13 cellular contexts compared by ENCODE assay signal in the genomic region with DNA sequence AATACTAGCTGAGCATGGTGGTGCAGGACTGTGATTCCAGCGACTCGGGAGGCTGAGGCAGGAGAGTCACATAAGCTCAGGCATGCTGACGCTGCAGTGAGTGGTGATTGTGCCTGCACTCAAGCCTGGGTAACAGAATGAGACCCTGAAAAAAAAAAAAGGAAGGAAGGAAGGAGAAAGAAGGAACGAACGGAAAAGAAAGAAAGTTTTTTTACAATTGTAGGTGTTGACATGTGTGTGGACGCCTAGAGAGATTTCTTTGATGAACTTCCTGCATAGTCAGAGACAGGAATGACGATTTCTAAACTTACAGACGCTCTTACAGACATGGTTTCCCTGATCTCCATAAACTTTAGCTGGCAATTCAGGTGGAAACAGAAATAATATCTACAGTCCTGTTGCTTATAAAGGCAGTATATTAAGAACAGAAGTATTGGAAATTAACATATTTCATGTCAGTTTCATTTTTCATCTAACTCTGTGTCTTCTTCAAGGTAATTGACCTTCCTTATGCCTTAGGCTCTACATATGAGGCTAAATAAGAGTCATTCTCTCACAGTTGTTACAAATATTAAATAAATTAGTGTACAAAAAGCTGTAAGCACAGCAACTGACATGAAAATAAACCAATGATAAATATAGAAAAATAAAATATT. TPM values are rescaled to one million over a fixed set of nuclear protein-coding genes. Genes with fewer than 3 reads are reported as not detected.
A peak's percentile ranks its signal among the peaks of the same experiment; 100 is the strongest.
DNase-seq lines count a peak whose midpoint lies in the region; ATAC-seq lines count a peak whose summit lies in the region.
"Had no signal": no experiment of that assay in that cellular context is flagged by ENCODE, and none has a peak within 500 bp of the region (broad histone marks: within the 10 kb centered on the region; RNA-seq: fewer than 3 reads in every experiment).

No MANE protein-coding gene starts in this region.

- peaks cover 52% of the 10 kb centered on the region for H3K36me3 Mint-ChIP-seq in activated CD8-positive, alpha-beta memory T cell treated with anti-CD3 and anti-CD28 coated beads, Interleukin-2, amount 10 ng/mL, durations not matched to agents 7 days and 5 days
- peaks cover 47% of the 10 kb centered on the region for H3K36me3 Mint-ChIP-seq in activated naive CD8-positive, alpha-beta T cell treated with anti-CD3 and anti-CD28 coated beads, Interleukin-2, amount 50 U/mL, for 24 hours (ENCODE audit: low read depth)
- H3K36me3 Mint-ChIP-seq in stimulated activated effector memory CD8-positive, alpha-beta T cell treated with anti-CD3 and anti-CD28 coated beads, Interleukin-12 subunit alpha, Interleukin-12 subunit beta, amount 100 ng/mL, for 72 hours, result peaks cover 76% of the 10 kb centered on the region

- H3K9me3 Mint-ChIP-seq in activated CD8-positive, alpha-beta memory T cell treated with anti-CD3 and anti-CD28 coated beads, Interleukin-2, amount 10 ng/mL, durations not matched to agents 7 days and 5 days (ENCODE audit: low read depth), result peaks cover 5% of the 10 kb centered on the region
- peaks cover 10% of the 10 kb centered on the region for H3K9me3 Mint-ChIP-seq in activated naive CD8-positive, alpha-beta T cell treated with anti-CD3 and anti-CD28 coated beads, Interleukin-2, amount 50 U/mL, for 24 hours
- H3K9me3 Mint-ChIP-seq in stimulated activated effector memory CD8-positive, alpha-beta T cell treated with anti-CD3 and anti-CD28 coated beads, Interleukin-12 subunit alpha, Interleukin-12 subunit beta, amount 100 ng/mL, for 72 hours, result peaks cover 3% of the 10 kb centered on the region

- H3K27ac Mint-ChIP-seq in activated CD8-positive, alpha-beta memory T cell treated with anti-CD3 and anti-CD28 coated beads, Interleukin-2, amount 10 ng/mL, durations not matched to agents 7 days and 5 days, result peak overlapping the region; percentile 96
- peak overlapping the region; percentile 95 for H3K27ac Mint-ChIP-seq in activated naive CD8-positive, alpha-beta T cell treated with anti-CD3 and anti-CD28 coated beads, Interleukin-2, amount 50 U/mL, for 24 hours
- peak overlapping the region; percentile 89 for H3K27ac Mint-ChIP-seq in stimulated activated effector memory CD8-positive, alpha-beta T cell treated with anti-CD3 and anti-CD28 coated beads, Interleukin-12 subunit alpha, Interleukin-12 subunit beta, amount 100 ng/mL, for 72 hours
- H3K27ac Mint-ChIP-seq: nephron had no signal

- no peaks in the 10 kb centered on the region for H3K27me3 Mint-ChIP-seq in activated CD8-positive, alpha-beta memory T cell treated with anti-CD3 and anti-CD28 coated beads, Interleukin-2, amount 10 ng/mL, durations not matched to agents 7 days and 5 days
- H3K27me3 Mint-ChIP-seq in activated naive CD8-positive, alpha-beta T cell treated with anti-CD3 and anti-CD28 coated beads, Interleukin-2, amount 50 U/mL, for 24 hours, result no peaks in the 10 kb centered on the region

- ATAC-seq in activated CD8-positive, alpha-beta memory T cell treated with anti-CD3 and anti-CD28 coated beads, Interleukin-2, amount 10 ng/mL, durations not matched to agents 7 days and 5 days, result peak; percentile 38
- ATAC-seq in activated naive CD8-positive, alpha-beta T cell treated with anti-CD3 and anti-CD28 coated beads, Interleukin-2, amount 50 U/mL, for 24 hours, result peak; percentile 37
- peak; percentile 54 for ATAC-seq in stimulated activated effector memory CD8-positive, alpha-beta T cell treated with anti-CD3 and anti-CD28 coated beads, Interleukin-12 subunit alpha, Interleukin-12 subunit beta, amount 100 ng/mL, for 72 hours
- ATAC-seq in HG03354 (IDR thresholded peaks at IDR 0.05; ENCODE audit: poor library complexity, severe bottlenecking, unreplicated experiment), result no peak

- peak overlapping the region; percentile 91 for H3K4me3 Mint-ChIP-seq in activated CD8-positive, alpha-beta memory T cell treated with anti-CD3 and anti-CD28 coated beads, Interleukin-2, amount 10 ng/mL, durations not matched to agents 7 days and 5 days
- peak overlapping the region; percentile 86 for H3K4me3 Mint-ChIP-seq in activated naive CD8-positive, alpha-beta T cell treated with anti-CD3 and anti-CD28 coated beads, Interleukin-2, amount 50 U/mL, for 24 hours
- H3K4me3 Mint-ChIP-seq in stimulated activated effector memory CD8-positive, alpha-beta T cell treated with anti-CD3 and anti-CD28 coated beads, Interleukin-12 subunit alpha, Interleukin-12 subunit beta, amount 100 ng/mL, for 72 hours, result peak overlapping the region; percentile 78
- H3K4me3 Mint-ChIP-seq: nephron had no signal

- CTCF ChIA-PET in activated CD8-positive, alpha-beta memory T cell treated with anti-CD3 and anti-CD28 coated beads, Interleukin-2, amount 10 ng/mL, durations not matched to agents 7 days and 5 days (lab: Charles Lee), result interaction anchor here (0.8 to 2.8 kb wide), 7 partner anchors 9 to 196 kb away, joined by 3 to 7 read pairs (median 3); no protein-coding TSS in a partner anchor

- no peak for DNase-seq in activated CD8-positive, alpha-beta memory T cell treated with anti-CD3 and anti-CD28 coated beads, Interleukin-2, amount 10 ng/mL, durations not matched to agents 7 days and 5 days
- no peak for DNase-seq in activated CD8-positive, alpha-beta memory T cell treated with anti-CD3 and anti-CD28 coated beads for 24 hours
- DNase-seq in Kasumi-1 (lab: John Stamatoyannopoulos, UW) (peak; percentile 56 to 64), HPDE6-E6E7 (ENCODE audit: extremely low spot score) (no peak), superior temporal gyrus (ENCODE audit: extremely low spot score) (no peak)
- no peak for DNase-seq in activated naive CD8-positive, alpha-beta T cell treated with anti-CD3 and anti-CD28 coated beads, Interleukin-2, amount 50 U/mL, for 24 hours
- no peak for DNase-seq in stimulated activated effector memory CD8-positive, alpha-beta T cell treated with anti-CD3 and anti-CD28 coated beads, Interleukin-12 subunit alpha, Interleukin-12 subunit beta, amount 100 ng/mL, for 72 hours (ENCODE audit: low spot score in 2 of 2)
- DNase-seq: amniotic stem cell, foreskin fibroblast, NCI-H1436 had no signal

- peaks cover 56% of the 10 kb centered on the region for H3K4me1 Mint-ChIP-seq in activated CD8-positive, alpha-beta memory T cell treated with anti-CD3 and anti-CD28 coated beads, Interleukin-2, amount 10 ng/mL, durations not matched to agents 7 days and 5 days
- H3K4me1 Mint-ChIP-seq in activated naive CD8-positive, alpha-beta T cell treated with anti-CD3 and anti-CD28 coated beads, Interleukin-2, amount 50 U/mL, for 24 hours, result peaks cover 76% of the 10 kb centered on the region
- peaks cover 33% of the 10 kb centered on the region for H3K4me1 Mint-ChIP-seq in stimulated activated effector memory CD8-positive, alpha-beta T cell treated with anti-CD3 and anti-CD28 coated beads, Interleukin-12 subunit alpha, Interleukin-12 subunit beta, amount 100 ng/mL, for 72 hours
- H3K4me1 Mint-ChIP-seq: nephron had no signal

RNA-seq across cellular contexts. Expression of a gene that starts 4.1 kb away (rescaled TPM):
- 100 to 1,000 TPM in 1 of 2 experiments, 10 to 100 TPM in 1; 58.9 to 126 TPM for total RNA-seq in activated CD8-positive, alpha-beta memory T cell treated with anti-CD3 and anti-CD28 coated beads, Interleukin-2, amount 10 ng/mL, durations not matched to agents 7 days and 5 days
- total RNA-seq: SK-MEL-5 had no signal

Comparison
In these comparisons a context has a peak if more than half of its experiments do, and no peak if none do; other contexts are left out.
1. DNase-seq: peak in Kasumi-1 (2 of 2); none in activated CD8-positive, alpha-beta memory T cell treated with anti-CD3 and anti-CD28 coated beads, Interleukin-2, amount 10 ng/mL, durations not matched to agents 7 days and 5 days (single experiment), activated CD8-positive, alpha-beta memory T cell treated with anti-CD3 and anti-CD28 coated beads for 24 hours (single experiment), activated naive CD8-positive, alpha-beta T cell treated with anti-CD3 and anti-CD28 coated beads, Interleukin-2, amount 50 U/mL, for 24 hours (single experiment), stimulated activated effector memory CD8-positive, alpha-beta T cell treated with anti-CD3 and anti-CD28 coated beads, Interleukin-12 subunit alpha, Interleukin-12 subunit beta, amount 100 ng/mL, for 72 hours (0 of 2), HPDE6-E6E7 (single experiment) and superior temporal gyrus (single experiment).
2. Peak in every context shown above with its lines, with median percentiles within 50 percentile points of each other: H3K27ac Mint-ChIP-seq and H3K4me3 Mint-ChIP-seq.